16 cellular contexts compared by ENCODE assay signal in the genomic region with DNA sequence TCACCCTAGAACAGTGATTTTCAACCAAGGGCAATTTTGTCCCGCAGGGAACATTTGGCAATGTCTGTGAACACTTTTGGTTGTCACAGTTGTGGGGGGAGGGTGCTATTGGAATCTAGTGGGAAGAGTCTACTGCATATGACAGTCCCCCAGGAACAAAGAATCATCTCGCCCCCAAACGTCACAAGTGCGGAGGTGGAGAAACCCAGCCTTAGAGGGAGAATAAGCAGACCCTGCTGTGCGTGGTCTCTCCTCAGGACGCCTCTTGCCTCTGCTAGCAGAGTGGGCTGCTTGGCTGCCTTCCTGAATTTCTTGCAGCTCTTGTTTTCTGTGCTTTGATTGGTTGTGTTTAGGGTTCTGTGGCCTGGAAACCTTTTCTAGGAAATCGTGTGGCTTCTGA. TPM values are rescaled to one million over a fixed set of nuclear protein-coding genes. Genes with fewer than 3 reads are reported as not detected.
A peak's percentile ranks its signal among the peaks of the same experiment; 100 is the strongest.
DNase-seq lines count a peak whose midpoint lies in the region; ATAC-seq, FAIRE-seq and TF ChIP-seq lines count a peak whose summit lies in the region.
"Had no signal": no experiment of that assay in that cellular context is flagged by ENCODE, and none has a peak within 500 bp of the region (broad histone marks: within the 10 kb centered on the region; RNA-seq: fewer than 3 reads in every experiment).

No MANE protein-coding gene starts in this region.

- 68 to 86% (median 76%) methylated on average over 7 of the region's 7 CpGs for whole genome bisulfite sequencing in stomach, 5 donors

- BruUV-seq in Caco-2 (replicated peaks; lab: Mats Ljungman, UMichigan): no TSS peak

- H3K9me3 Mint-ChIP-seq in Caco-2 (ENCODE audit: unreplicated experiment): no peaks in the 10 kb centered on the region
- H3K9me3 Mint-ChIP-seq: activated naive CD4-positive, alpha-beta T cell treated with anti-CD3 and anti-CD28 coated beads, Interleukin-2, amount 10 ng/mL, durations not matched to agents 7 days and 5 days; neural crest cell had no signal

- H3K27me3 Mint-ChIP-seq in Caco-2 (ENCODE audit: insufficient read depth, unreplicated experiment): peaks cover 10% of the 10 kb centered on the region

- H3K27ac ChIP-seq in keratinocyte (ENCODE audit: control insufficient read depth, insufficient read depth, low read length): peak overlapping the region; percentile 92
- peak overlapping the region in 4 of 5 donors; percentile 40 to 88 (median 76) for H3K27ac ChIP-seq in stomach

- H3K27ac Mint-ChIP-seq in Caco-2 (ENCODE audit: unreplicated experiment): peak overlapping the region; percentile 63
- H3K27ac Mint-ChIP-seq: activated naive CD4-positive, alpha-beta T cell treated with anti-CD3 and anti-CD28 coated beads, Interleukin-2, amount 10 ng/mL, durations not matched to agents 7 days and 5 days had no signal

- H3K4me3 Mint-ChIP-seq in Caco-2 (ENCODE audit: unreplicated experiment): no peak overlapping the region
- H3K4me3 Mint-ChIP-seq: activated naive CD4-positive, alpha-beta T cell treated with anti-CD3 and anti-CD28 coated beads, Interleukin-2, amount 10 ng/mL, durations not matched to agents 7 days and 5 days; neural crest cell had no signal

- POLR2A ChIA-PET in Caco-2 (lab: Charles Lee): no interaction called here

- TF ChIP-seq CTCF in Caco-2 (IDR thresholded peaks at IDR 0.05; ENCODE audit: insufficient read depth in 1 of 2, low read depth in 1 of 2, low read length in 1 of 2, severe bottlenecking in 1 of 2, unreplicated experiment in 1 of 2) (no peak), keratinocyte (optimal IDR thresholded peaks at IDR 0.05 in 1 of 3, IDR thresholded peaks at IDR 0.05 in 1 of 3, conservative IDR thresholded peaks at IDR 0.05 in 1 of 3; ENCODE audit: extremely low read depth in 1 of 3, insufficient read depth in 2 of 3, low read length in 3 of 3) (no peak), stomach (IDR thresholded peaks at IDR 0.05) (no peak)

- TF ChIP-seq EP300 in stomach (IDR thresholded peaks at IDR 0.05): no peak

- H3K36me3 ChIP-seq in Caco-2 (ENCODE audit: control insufficient read depth, insufficient read depth, low read length) (no peaks in the 10 kb centered on the region), adipocyte (ENCODE audit: control insufficient read depth, insufficient read depth, low read length, severe bottlenecking) (peaks cover 3% of the 10 kb centered on the region), keratinocyte (ENCODE audit: control insufficient read depth in 2 of 2, extremely low read depth in 1 of 2, insufficient read depth in 2 of 2, low read length in 2 of 2) (peaks cover 0 to 15% of the 10 kb centered on the region in 2 experiments), stomach (no peaks in the 10 kb centered on the region)

- TF ChIP-seq POLR2A in stomach (IDR thresholded peaks at IDR 0.05) (no peak), erythroblast (IDR thresholded peaks at IDR 0.05; ENCODE audit: low read length) (no peak)

- H3K4me1 ChIP-seq in Caco-2 (peaks cover 19% of the 10 kb centered on the region), adipocyte (ENCODE audit: control insufficient read depth, insufficient read depth, low read length) (peaks cover 93% of the 10 kb centered on the region), keratinocyte (ENCODE audit: control insufficient read depth, extremely low read depth, insufficient read depth, low read length) (peaks cover 83% of the 10 kb centered on the region), stomach (peaks cover 70 to 100% (median 86%) of the 10 kb centered on the region in 4 donors)

- H4K20me1 ChIP-seq in keratinocyte (ENCODE audit: control insufficient read depth, extremely low read depth, insufficient read depth, low read length): no peaks in the 10 kb centered on the region

- dilution Hi-C loops in keratinocyte (cut with MboI; ENCODE audit: extremely low pct_ligation_motif_present, low sequenced_read_pairs): no loop called here

- ATAC-seq in GM21619 (IDR thresholded peaks at IDR 0.05; ENCODE audit: unreplicated experiment): no peak
- ATAC-seq in HG03521 (IDR thresholded peaks at IDR 0.05; ENCODE audit: unreplicated experiment): no peak

- H3K36me3 Mint-ChIP-seq in Caco-2 (ENCODE audit: insufficient read depth, unreplicated experiment): no peaks in the 10 kb centered on the region
- H3K36me3 Mint-ChIP-seq: activated naive CD4-positive, alpha-beta T cell treated with anti-CD3 and anti-CD28 coated beads, Interleukin-2, amount 10 ng/mL, durations not matched to agents 7 days and 5 days had no signal

- H3K4me1 Mint-ChIP-seq in Caco-2 (ENCODE audit: low read depth, unreplicated experiment): peaks cover 18% of the 10 kb centered on the region
- H3K4me1 Mint-ChIP-seq: activated naive CD4-positive, alpha-beta T cell treated with anti-CD3 and anti-CD28 coated beads, Interleukin-2, amount 10 ng/mL, durations not matched to agents 7 days and 5 days had no signal

- H3K27me3 ChIP-seq in Caco-2 (replicated peaks; ENCODE audit: control insufficient read depth, insufficient read depth, low read length) (no peaks in the 10 kb centered on the region; the same call in none of the 2 replicates), adipocyte (replicated peaks; ENCODE audit: control insufficient read depth, insufficient read depth, low read length) (no peaks in the 10 kb centered on the region), keratinocyte (ENCODE audit: control insufficient read depth, extremely low read depth, insufficient read depth, low read length) (no peaks in the 10 kb centered on the region), stomach (no peaks in the 10 kb centered on the region)

- H3K9ac ChIP-seq in adipocyte (ENCODE audit: low read length): peak overlapping the region; percentile 69
- H3K9ac ChIP-seq in keratinocyte (ENCODE audit: control insufficient read depth, extremely low read depth, insufficient read depth, low read length): peak overlapping the region; percentile 19

- H3K79me2 ChIP-seq in keratinocyte (ENCODE audit: control insufficient read depth, insufficient read depth, low read length): peaks cover 59% of the 10 kb centered on the region

- CTCF ChIA-PET in Caco-2 (lab: Charles Lee): no interaction called here

- H3K9me3 ChIP-seq in Caco-2 (no peaks in the 10 kb centered on the region), adipocyte (ENCODE audit: control insufficient read depth, low read length) (no peaks in the 10 kb centered on the region), keratinocyte (ENCODE audit: control insufficient read depth, low read depth, low read length) (no peaks in the 10 kb centered on the region), stomach (no peaks in the 10 kb centered on the region)

- DNase-seq in Caco-2: no peak
- no peak for DNase-seq in adipocyte (ENCODE audit: low read depth)
- no peak for DNase-seq in keratinocyte (ENCODE audit: low read depth, low spot score)
- DNase-seq in stomach: no peak
- DNase-seq in erythroblast (lab: John Stamatoyannopoulos, UW): no peak
- DNase-seq in activated effector memory CD4-positive, alpha-beta T cell treated with anti-CD3 and anti-CD28 coated beads, Interleukin-2, amount 50 U/mL, for 16 hours: no peak
- DNase-seq: activated naive CD4-positive, alpha-beta T cell treated with anti-CD3 and anti-CD28 coated beads, Interleukin-2, amount 10 ng/mL, durations not matched to agents 7 days and 5 days; AML-193; KG1; kidney; NCI-H1694; SHP77 treated with DMSO at 0.1 percent for 48 hours had no signal

- intact Hi-C loops in Caco-2 (cut with micrococcal nuclease; ENCODE audit: unreplicated experiment): loop anchor here (2.0 kb wide), 1 partner anchor 61 kb away; no protein-coding TSS in a partner anchor
- intact Hi-C loops in stomach (cut with DNase I; ENCODE audit: low total_unique reads): no loop called here

- peak; percentile 69 for FAIRE-seq in keratinocyte (lab: Jason Lieb, UNC)
- FAIRE-seq: frontal cortex, kidney had no signal

- H3K4me2 ChIP-seq in keratinocyte (ENCODE audit: control insufficient read depth, extremely low read depth, insufficient read depth, low read depth, low read length): peak overlapping the region; percentile 87

- H3K9me1 ChIP-seq in keratinocyte (ENCODE audit: control insufficient read depth, extremely low read depth, insufficient read depth, low read length): peaks cover 11% of the 10 kb centered on the region

- H3K4me3 ChIP-seq in Caco-2 (ENCODE audit: low read depth, low read length) (no peak overlapping the region), adipocyte (ENCODE audit: low read length) (peak overlapping the region; percentile 42), keratinocyte (ENCODE audit: control insufficient read depth in 2 of 3, extremely low read depth in 1 of 3, insufficient read depth in 2 of 3, low read depth in 1 of 3, low read length in 3 of 3) (no peak overlapping the region), stomach (no peak overlapping the region)

- H2AFZ ChIP-seq in keratinocyte (ENCODE audit: control insufficient read depth, low read length): no peak overlapping the region

RNA-seq across cellular contexts. Expression of gene NFIX, which starts 42.4 kb away (rescaled TPM):
- total RNA-seq in Caco-2 (2022) (0.35 and 0.82 TPM in 2 replicates), stomach (100 to 1,000 TPM in 1 of 5 donors, 10 to 100 TPM in 4; 14.0 to 183 (median 63.3) TPM)
- polyA plus RNA-seq in keratinocyte (3.1 to 21.4 TPM (median 5.2 TPM) in 3 replicates), stomach (10 to 100 TPM; 11.5 to 45.0 (median 30.2) TPM)
- 13.1 TPM for polyA plus RNA-seq in keratinocyte (2011; ENCODE audit: low read depth)
- polyA plus RNA-seq in keratinocyte (2011; cell fraction: cytosol; rRNA removed): 8.8 and 19.1 TPM in 2 replicates
- polyA plus RNA-seq in keratinocyte (2011; cell fraction: nucleus; rRNA removed): 16.8 and 22.7 TPM in 2 replicates
- 11.9 and 50.9 TPM in 2 replicates for polyA plus RNA-seq in keratinocyte (2012; ENCODE audit: low replicate concordance)
- 8.7 to 101 TPM (median 9.2 TPM) in 3 replicates for polyA minus RNA-seq in keratinocyte
- polyA minus RNA-seq in keratinocyte (2011; cell fraction: cytosol; rRNA and poly(A)+ RNA removed): 22.1 TPM
- polyA minus RNA-seq in keratinocyte (2011; cell fraction: nucleus; rRNA and poly(A)+ RNA removed): 9.8 and 16.2 TPM in 2 replicates
